In genomic region chr10:20017961-20018360, GRCh38 we compare ENCODE assay signal across 19 cellular contexts.
"Had no signal": no experiment of that assay in that cellular context is flagged by ENCODE, and none has a peak within 500 bp of the region (broad histone marks: within the 10 kb centered on the region; RNA-seq: fewer than 3 reads in every experiment).

No MANE protein-coding gene starts in this region.

- H3K36me3 ChIP-seq: ascending aorta, prostate gland had no signal

- H3K4me1 ChIP-seq: testis had no signal

- H3K4me3 Mint-ChIP-seq: activated CD4-positive, alpha-beta memory T cell treated with anti-CD3 and anti-CD28 coated beads, Interleukin-2, amount 10 ng/mL, durations not matched to agents 7 days and 5 days; activated naive CD8-positive, alpha-beta T cell treated with anti-CD3 and anti-CD28 coated beads, Interleukin-2, amount 10 ng/mL, durations not matched to agents 7 days and 5 days; natural killer cell; T-cell had no signal

- H3K27ac ChIP-seq: ascending aorta, prostate gland, testis, VCaP had no signal

- H3K9me3 ChIP-seq: ascending aorta, prostate gland, testis had no signal

- H3K27ac Mint-ChIP-seq: activated CD4-positive, alpha-beta memory T cell treated with anti-CD3 and anti-CD28 coated beads, Interleukin-2, amount 10 ng/mL, durations not matched to agents 7 days and 5 days; activated naive CD8-positive, alpha-beta T cell treated with anti-CD3 and anti-CD28 coated beads, Interleukin-2, amount 10 ng/mL, durations not matched to agents 7 days and 5 days; natural killer cell; T-cell had no signal

- DNase-seq: activated CD4-positive, alpha-beta memory T cell treated with anti-CD3 and anti-CD28 coated beads, Interleukin-2, amount 10 ng/mL, durations not matched to agents 7 days and 5 days; activated naive CD8-positive, alpha-beta T cell treated with anti-CD3 and anti-CD28 coated beads, Interleukin-2, amount 10 ng/mL, durations not matched to agents 7 days and 5 days; caudate nucleus; cortex of kidney; effector memory CD4-positive, alpha-beta T cell; glutamatergic neuron; left colon; natural killer cell; occipital lobe; stimulated activated CD4-positive, alpha-beta T cell treated with anti-CD3 and anti-CD28 coated beads, Interleukin-12 subunit alpha, Interleukin-12 subunit beta, amount 100 ng/mL, for 4 hours; stimulated activated naive CD8-positive, alpha-beta T cell treated with anti-CD3 and anti-CD28 coated beads, Interleukin-15, Interleukin-2, amounts not matched to agents 100 U/mL and 50 U/mL, for 24 hours; T-cell; T1000; testis had no signal

- ATAC-seq: left colon; natural killer cell; sciatic nerve; stimulated activated naive CD8-positive, alpha-beta T cell treated with anti-CD3 and anti-CD28 coated beads, Interleukin-15, Interleukin-2, amounts not matched to agents 100 U/mL and 50 U/mL, for 24 hours; T-cell had no signal

- H3K27me3 ChIP-seq: ascending aorta, testis had no signal

- H3K36me3 Mint-ChIP-seq: activated naive CD8-positive, alpha-beta T cell treated with anti-CD3 and anti-CD28 coated beads, Interleukin-2, amount 10 ng/mL, durations not matched to agents 7 days and 5 days; natural killer cell; T-cell had no signal

- H3K4me1 Mint-ChIP-seq: activated CD4-positive, alpha-beta memory T cell treated with anti-CD3 and anti-CD28 coated beads, Interleukin-2, amount 10 ng/mL, durations not matched to agents 7 days and 5 days; activated naive CD8-positive, alpha-beta T cell treated with anti-CD3 and anti-CD28 coated beads, Interleukin-2, amount 10 ng/mL, durations not matched to agents 7 days and 5 days; T-cell had no signal

- H3K4me3 ChIP-seq: ascending aorta, lung, prostate gland, testis had no signal

- H3K27me3 Mint-ChIP-seq: activated CD4-positive, alpha-beta memory T cell treated with anti-CD3 and anti-CD28 coated beads, Interleukin-2, amount 10 ng/mL, durations not matched to agents 7 days and 5 days; activated naive CD8-positive, alpha-beta T cell treated with anti-CD3 and anti-CD28 coated beads, Interleukin-2, amount 10 ng/mL, durations not matched to agents 7 days and 5 days; T-cell had no signal
